In the genomic region with DNA sequence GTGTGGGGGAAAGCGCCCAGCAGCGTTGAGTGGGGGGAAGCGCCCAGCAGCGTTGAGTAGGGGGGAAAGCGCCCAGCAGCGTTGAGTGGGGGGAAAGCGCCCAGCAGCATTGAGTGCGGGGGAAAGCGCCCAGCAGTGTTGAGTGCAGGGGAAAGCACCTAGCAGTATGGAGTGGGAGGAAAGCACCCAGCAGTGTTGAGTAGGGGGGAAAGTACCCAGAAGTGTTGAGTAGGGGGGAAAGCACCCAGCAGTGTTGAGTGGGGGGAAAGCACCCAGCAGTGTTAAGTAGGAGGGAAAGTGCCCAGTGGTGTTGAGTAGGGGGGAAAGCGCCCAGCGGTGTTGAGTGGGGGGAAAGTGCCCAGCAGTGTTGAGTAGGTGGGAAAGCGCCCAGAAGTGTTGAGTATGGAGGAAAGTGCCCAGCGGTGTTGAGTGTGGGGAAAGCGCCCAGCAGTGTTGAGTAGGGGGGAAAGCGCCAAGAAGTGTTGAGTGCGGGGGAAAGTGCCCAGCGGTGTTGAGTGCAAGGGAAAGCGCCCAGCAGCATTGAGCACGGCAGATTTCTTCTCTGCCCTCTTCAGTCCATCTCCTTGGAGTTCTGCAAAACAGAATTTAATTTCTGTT, we compare ENCODE assay signal across 16 cellular contexts.
DNase-seq lines count a peak whose midpoint lies in the region; ATAC-seq and TF ChIP-seq lines count a peak whose summit lies in the region.
"Had no signal": no experiment of that assay in that cellular context is flagged by ENCODE, and none has a peak within 500 bp of the region (broad histone marks: within the 10 kb centered on the region; RNA-seq: fewer than 3 reads in every experiment).

No MANE protein-coding gene starts in this region.

- H3K36me3 ChIP-seq in A673 (ENCODE audit: insufficient read depth, low read length, poor library complexity, severe bottlenecking), result no peaks in the 10 kb centered on the region

- POLR2A ChIA-PET in A673 (lab: Charles Lee; ENCODE audit: low non-redundant PET), result no interaction called here

- no peaks in the 10 kb centered on the region for H3K9me3 ChIP-seq in A673 (ENCODE audit: low read depth, low read length, poor library complexity, severe bottlenecking)
- H3K9me3 ChIP-seq: right atrium auricular region, testis had no signal

- H3K27me3 ChIP-seq in A673 (replicated peaks; ENCODE audit: insufficient read depth, low read depth, low read length, poor library complexity), result no peaks in the 10 kb centered on the region
- H3K27me3 ChIP-seq: hepatocyte, right atrium auricular region, testis had no signal

- BruUV-seq in A673 (replicated peaks; lab: Mats Ljungman, UMichigan), result no TSS peak

- DNase-seq in GM12864 (ENCODE audit: low read depth) (peak; percentile 10), iPS DF 19.7 (ENCODE audit: low read depth, low spot score) (peak; percentile 5), A673 (ENCODE audit: low spot score) (no peak), NCI-H345 (lab: John Stamatoyannopoulos, UW) (no peak), NOMO-1 treated with dmso at 0.1 percent for 144 hours (lab: John Stamatoyannopoulos, UW; ENCODE audit: unreplicated experiment) (no peak)
- DNase-seq: CD4-positive, alpha-beta memory T cell; cortex of kidney; islet precursor cell; MM.1S; stimulated activated CD4-positive, alpha-beta T cell treated with anti-CD3 and anti-CD28 coated beads, Interleukin-12 subunit alpha, Interleukin-12 subunit beta, amount 100 ng/mL, for 4 hours; testis had no signal

- TF ChIP-seq CTCF in GM12864 (IDR thresholded peaks at IDR 0.05; ENCODE audit: low read depth, low read length, missing control alignments), result no peak
- no peak for TF ChIP-seq CTCF in A673 (conservative IDR thresholded peaks at IDR 0.05; ENCODE audit: low read depth, low read length)

- CTCF ChIA-PET in A673 (lab: Charles Lee), result no interaction called here

- ATAC-seq in GM19025 (IDR thresholded peaks at IDR 0.05; ENCODE audit: low read depth, unreplicated experiment) (peak; percentile 53), HG03280 (IDR thresholded peaks at IDR 0.05; ENCODE audit: unreplicated experiment) (peak; percentile 78)

- no peaks in the 10 kb centered on the region for H3K4me1 ChIP-seq in A673 (ENCODE audit: insufficient read depth, low read length, poor library complexity, severe bottlenecking)
- H3K4me1 ChIP-seq: right atrium auricular region had no signal

- intact Hi-C loops in A673 (cut with micrococcal nuclease; ENCODE audit: unreplicated experiment), result no loop called here

- no peak overlapping the region for H3K27ac ChIP-seq in A673 (ENCODE audit: low read depth, low read length, poor library complexity, severe bottlenecking)
- H3K27ac ChIP-seq: hepatocyte, right atrium auricular region, SK-N-MC, testis had no signal

- no peak overlapping the region for H3K4me3 ChIP-seq in GM12864 (ENCODE audit: low read depth, low read length)
- H3K4me3 ChIP-seq in A673 (ENCODE audit: low read depth, low read length, poor library complexity, severe bottlenecking), result no peak overlapping the region
- H3K4me3 ChIP-seq: hepatocyte, right atrium auricular region, SK-N-MC, testis had no signal

Comparison
In these comparisons a context has a peak if more than half of its experiments do, and no peak if none do; other contexts are left out.
1. DNase-seq: peak in GM12864 (single experiment) and iPS DF 19.7 (single experiment); none in A673 (single experiment), NCI-H345 (single experiment) and NOMO-1 treated with dmso at 0.1 percent for 144 hours (single experiment).